ENCODE assay signal across 9 cellular contexts in genomic region chr22:50184541-50185383, GRCh38. TPM values are rescaled to one million over a fixed set of nuclear protein-coding genes. Genes with fewer than 3 reads are reported as not detected.
A peak's percentile ranks its signal among the peaks of the same experiment; 100 is the strongest.
DNase-seq lines count a peak whose midpoint lies in the region; ATAC-seq and TF ChIP-seq lines count a peak whose summit lies in the region.
"Had no signal": no experiment of that assay in that cellular context is flagged by ENCODE, and none has a peak within 500 bp of the region (broad histone marks: within the 10 kb centered on the region; RNA-seq: fewer than 3 reads in every experiment).

No MANE protein-coding gene starts in this region.

- TF ChIP-seq CTCF in brain (conservative IDR thresholded peaks at IDR 0.05): no peak
- TF ChIP-seq CTCF in upper lobe of left lung (IDR thresholded peaks at IDR 0.05): no peak

- H3K27ac Mint-ChIP-seq in brain (peak overlapping the region in 1 of 5 experiments; percentile 50), memory B cell (peak overlapping the region; percentile 86)

- peak overlapping the region; percentile 82 for H3K4me3 Mint-ChIP-seq in activated T-cell treated with anti-CD3 and anti-CD28 coated beads, Interleukin-2, amount 50 U/mL, for 4 hours
- H3K4me3 Mint-ChIP-seq in brain: peak overlapping the region in 3 of 5 experiments; percentile 42 to 70 (median 57)
- H3K4me3 Mint-ChIP-seq in memory B cell: peak overlapping the region; percentile 87

- H3K27ac ChIP-seq in upper lobe of left lung: peak overlapping the region; percentile 40 to 89 (median 72)

- H3K9me3 Mint-ChIP-seq in activated T-cell treated with anti-CD3 and anti-CD28 coated beads, Interleukin-2, amount 50 U/mL, for 4 hours: no peaks in the 10 kb centered on the region
- H3K9me3 Mint-ChIP-seq in brain (peaks cover 0 to 5% (median 0%) of the 10 kb centered on the region in 5 experiments), memory B cell (no peaks in the 10 kb centered on the region)

- H3K4me1 Mint-ChIP-seq in activated T-cell treated with anti-CD3 and anti-CD28 coated beads, Interleukin-2, amount 50 U/mL, for 4 hours (ENCODE audit: low read depth): peaks cover 28% of the 10 kb centered on the region
- H3K4me1 Mint-ChIP-seq in brain (peaks cover 20% of the 10 kb centered on the region), memory B cell (peaks cover 25% of the 10 kb centered on the region)

- H3K4me1 ChIP-seq in upper lobe of left lung: peaks cover 41 to 59% (median 47%) of the 10 kb centered on the region in 4 donors

- no peak for DNase-seq in activated T-cell treated with anti-CD3 and anti-CD28 coated beads, Interleukin-2, amount 50 U/mL, for 4 hours
- DNase-seq in activated T-cell treated with anti-CD3 and anti-CD28 coated beads for 4 hours (no peak), memory B cell (ENCODE audit: low spot score in 2 of 2) (no peak), upper lobe of left lung (peak in 1 of 2 donors; percentile 89)

- H3K36me3 Mint-ChIP-seq in activated T-cell treated with anti-CD3 and anti-CD28 coated beads, Interleukin-2, amount 50 U/mL, for 4 hours (ENCODE audit: insufficient read depth): no peaks in the 10 kb centered on the region
- H3K36me3 Mint-ChIP-seq in brain (peaks cover 2% of the 10 kb centered on the region), memory B cell (no peaks in the 10 kb centered on the region)

- no peaks in the 10 kb centered on the region for H3K27me3 ChIP-seq in upper lobe of left lung

- H3K27me3 Mint-ChIP-seq in activated T-cell treated with anti-CD3 and anti-CD28 coated beads, Interleukin-2, amount 50 U/mL, for 4 hours (ENCODE audit: low read depth): peaks cover under 1% of the 10 kb centered on the region
- H3K27me3 Mint-ChIP-seq in brain: no peaks in the 10 kb centered on the region
- peaks cover 11% of the 10 kb centered on the region for H3K27me3 Mint-ChIP-seq in memory B cell

- H3K9me3 ChIP-seq in upper lobe of left lung: no peaks in the 10 kb centered on the region

- no peaks in the 10 kb centered on the region for H3K36me3 ChIP-seq in upper lobe of left lung

- peak overlapping the region; percentile 27 to 95 (median 74) for H3K4me3 ChIP-seq in upper lobe of left lung

- TF ChIP-seq EP300 in upper lobe of left lung (IDR thresholded peaks at IDR 0.05): no peak

- no peak for TF ChIP-seq POLR2A in upper lobe of left lung (IDR thresholded peaks at IDR 0.05)

- WGBS in upper lobe of left lung, 2 donors: 17% methylated on average over 13 of the region's 81 CpGs; no CpG with 5 or more reads in 1 of the 2 donors

- no peak for ATAC-seq in activated T-cell treated with anti-CD3 and anti-CD28 coated beads, Interleukin-2, amount 50 U/mL, for 4 hours
- no peak for ATAC-seq in memory B cell (ENCODE audit: low read depth)
- peak in 1 of 2 donors; percentile 15 for ATAC-seq in upper lobe of left lung (ENCODE audit: low FRiP score in 2 of 2)
- no peak for ATAC-seq in GM19324 (IDR thresholded peaks at IDR 0.05; ENCODE audit: low FRiP score, unreplicated experiment)
- ATAC-seq in HG03108 (IDR thresholded peaks at IDR 0.05; ENCODE audit: unreplicated experiment): no peak
- no peak for ATAC-seq in GM18909 (IDR thresholded peaks at IDR 0.05; ENCODE audit: poor library complexity, unreplicated experiment)

RNA-seq across cellular contexts. Expression of gene TRABD, which starts 1.0 kb away (rescaled TPM):
- total RNA-seq in activated T-cell treated with anti-CD3 and anti-CD28 coated beads, Interleukin-2, amount 50 U/mL, for 4 hours: 10 to 100 TPM; 91.3 to 95.0 (median 93.4) TPM
- polyA plus RNA-seq in brain (ENCODE audit: insufficient read depth, low read depth, low replicate concordance): 10.7 TPM
- 10 to 100 TPM; 32.9 to 88.0 (median 56.3) TPM for total RNA-seq in upper lobe of left lung

RNA-seq across cellular contexts. Expression of gene PANX2, which starts 14.2 kb away (rescaled TPM):
- 1 to 10 TPM; 1.1 to 2.9 (median 1.4) TPM for total RNA-seq in activated T-cell treated with anti-CD3 and anti-CD28 coated beads, Interleukin-2, amount 50 U/mL, for 4 hours
- 15.2 TPM for polyA plus RNA-seq in brain (ENCODE audit: insufficient read depth, low read depth, low replicate concordance)
- 10 to 100 TPM in 3 of 6 donors, 1 to 10 TPM in 3; 1.9 to 16.8 (median 7.1) TPM for total RNA-seq in upper lobe of left lung
- total RNA-seq: RPMI7951 had no signal

RNA-seq across cellular contexts. Expression of gene SELENOO, which starts 16.0 kb away (rescaled TPM):
- 10 to 100 TPM; 24.4 to 27.9 (median 26.9) TPM for total RNA-seq in activated T-cell treated with anti-CD3 and anti-CD28 coated beads, Interleukin-2, amount 50 U/mL, for 4 hours
- polyA plus RNA-seq in brain (ENCODE audit: insufficient read depth, low read depth, low replicate concordance): 17.1 TPM
- total RNA-seq in upper lobe of left lung: 100 to 1,000 TPM in 1 of 6 donors, 10 to 100 TPM in 5; 23.1 to 102 (median 28.9) TPM
